In genomic region chr2:116319935-116320334, GRCh38 we compare ENCODE assay signal across 26 cellular contexts.
"Had no signal": no experiment of that assay in that cellular context is flagged by ENCODE, and none has a peak within 500 bp of the region (broad histone marks: within the 10 kb centered on the region; RNA-seq: fewer than 3 reads in every experiment).

No MANE protein-coding gene starts in this region.

- H3K4me1 Mint-ChIP-seq: activated naive CD8-positive, alpha-beta T cell treated with anti-CD3 and anti-CD28 coated beads for 36 hours; central memory CD8-positive, alpha-beta T cell; immature natural killer cell; stimulated activated effector memory CD8-positive, alpha-beta T cell treated with anti-CD3 and anti-CD28 coated beads, Interleukin-12 subunit alpha, Interleukin-12 subunit beta, amount 100 ng/mL, for 72 hours; stimulated activated naive CD8-positive, alpha-beta T cell treated with anti-CD3 and anti-CD28 coated beads, Interleukin-15, amount 100 ng/mL, for 72 hours; T-cell had no signal

- H3K4me3 Mint-ChIP-seq: activated naive CD8-positive, alpha-beta T cell treated with anti-CD3 and anti-CD28 coated beads for 36 hours; activated T-cell treated with anti-CD3 and anti-CD28 coated beads, Interleukin-2, amount 50 U/mL, for 24 hours; central memory CD8-positive, alpha-beta T cell; immature natural killer cell; natural killer cell treated with Interleukin-12 subunit alpha and Interleukin-12 subunit beta and Interleukin-15 and Interleukin-18, amount 100 ng/mL, for 72 hours; stimulated activated effector memory CD8-positive, alpha-beta T cell treated with anti-CD3 and anti-CD28 coated beads, Interleukin-12 subunit alpha, Interleukin-12 subunit beta, amount 100 ng/mL, for 72 hours; stimulated activated naive CD8-positive, alpha-beta T cell treated with anti-CD3 and anti-CD28 coated beads, Interleukin-15, amount 100 ng/mL, for 72 hours; T-cell; T-helper 2 cell treated with Interferon-gamma antibody and Interleukin-4, amounts not matched to agents 5 μg/mL and 100 μg/mL, for 36 hours had no signal

- DNase-seq: activated CD4-positive, alpha-beta T cell treated with anti-CD3 and anti-CD28 coated beads for 1 hour; activated CD4-positive, alpha-beta T cell treated with anti-CD3 and anti-CD28 coated beads, Interleukin-2, amount 50 U/mL, for 4 hours; activated CD8-positive, alpha-beta memory T cell treated with anti-CD3 and anti-CD28 coated beads for 24 hours; activated CD8-positive, alpha-beta memory T cell treated with anti-CD3 and anti-CD28 coated beads, Interleukin-2, amount 50 U/mL, for 4 hours; activated naive CD4-positive, alpha-beta T cell treated with Interleukin-2 at 50 U/mL for 16 hours; activated naive CD8-positive, alpha-beta T cell treated with anti-CD3 and anti-CD28 coated beads for 36 hours; activated T-cell treated with anti-CD3 and anti-CD28 coated beads, Interleukin-2, amount 50 U/mL, for 24 hours; colonic mucosa; dorsolateral prefrontal cortex; heart right ventricle; immature natural killer cell; kidney glomerular epithelial cell; left ventricle myocardium inferior; right lobe of liver; small intestine; stimulated activated CD4-positive, alpha-beta T cell treated with anti-CD3 and anti-CD28 coated beads, Interleukin-2, amount 100 ng/mL, for 24 hours; stimulated activated naive CD8-positive, alpha-beta T cell treated with anti-CD3 and anti-CD28 coated beads, Interleukin-15, amount 100 ng/mL, for 72 hours; T-cell; tibial artery; WERI-Rb-1 had no signal

- H3K27me3 ChIP-seq: breast epithelium, colonic mucosa, dorsolateral prefrontal cortex, heart right ventricle, right lobe of liver, tibial artery had no signal

- H3K27me3 Mint-ChIP-seq: activated naive CD8-positive, alpha-beta T cell treated with anti-CD3 and anti-CD28 coated beads for 36 hours; activated T-cell treated with anti-CD3 and anti-CD28 coated beads, Interleukin-2, amount 50 U/mL, for 24 hours; central memory CD8-positive, alpha-beta T cell; natural killer cell treated with Interleukin-12 subunit alpha and Interleukin-12 subunit beta and Interleukin-15 and Interleukin-18, amount 100 ng/mL, for 72 hours; stimulated activated naive CD8-positive, alpha-beta T cell treated with anti-CD3 and anti-CD28 coated beads, Interleukin-15, amount 100 ng/mL, for 72 hours; T-cell had no signal

- H3K9me3 ChIP-seq: breast epithelium, colonic mucosa, left ventricle myocardium inferior, right lobe of liver, tibial artery had no signal

- H3K27ac Mint-ChIP-seq: activated naive CD8-positive, alpha-beta T cell treated with anti-CD3 and anti-CD28 coated beads for 36 hours; activated T-cell treated with anti-CD3 and anti-CD28 coated beads, Interleukin-2, amount 50 U/mL, for 24 hours; immature natural killer cell; natural killer cell treated with Interleukin-12 subunit alpha and Interleukin-12 subunit beta and Interleukin-15 and Interleukin-18, amount 100 ng/mL, for 72 hours; stimulated activated effector memory CD8-positive, alpha-beta T cell treated with anti-CD3 and anti-CD28 coated beads, Interleukin-12 subunit alpha, Interleukin-12 subunit beta, amount 100 ng/mL, for 72 hours; stimulated activated naive CD8-positive, alpha-beta T cell treated with anti-CD3 and anti-CD28 coated beads, Interleukin-15, amount 100 ng/mL, for 72 hours; T-cell; T-helper 2 cell treated with Interferon-gamma antibody and Interleukin-4, amounts not matched to agents 5 μg/mL and 100 μg/mL, for 36 hours had no signal

- H3K4me3 ChIP-seq: breast epithelium, colonic mucosa, dorsolateral prefrontal cortex, heart right ventricle, left ventricle myocardium inferior, right lobe of liver, tibial artery had no signal

- H3K36me3 ChIP-seq: breast epithelium, colonic mucosa, heart right ventricle, left ventricle myocardium inferior, right lobe of liver, tibial artery, WERI-Rb-1 had no signal

- ATAC-seq: heart right ventricle; natural killer cell treated with Interleukin-12 subunit alpha and Interleukin-12 subunit beta and Interleukin-15 and Interleukin-18, amount 100 ng/mL, for 72 hours; right lobe of liver; stimulated activated effector memory CD8-positive, alpha-beta T cell treated with anti-CD3 and anti-CD28 coated beads, Interleukin-12 subunit alpha, Interleukin-12 subunit beta, amount 100 ng/mL, for 72 hours; stimulated activated naive CD8-positive, alpha-beta T cell treated with anti-CD3 and anti-CD28 coated beads, Interleukin-15, amount 100 ng/mL, for 72 hours; T-cell had no signal

- H3K4me1 ChIP-seq: breast epithelium, colonic mucosa, heart right ventricle, left ventricle myocardium inferior, right lobe of liver, tibial artery had no signal

- H3K36me3 Mint-ChIP-seq: activated naive CD8-positive, alpha-beta T cell treated with anti-CD3 and anti-CD28 coated beads for 36 hours; immature natural killer cell; stimulated activated effector memory CD8-positive, alpha-beta T cell treated with anti-CD3 and anti-CD28 coated beads, Interleukin-12 subunit alpha, Interleukin-12 subunit beta, amount 100 ng/mL, for 72 hours; T-cell had no signal

- H3K27ac ChIP-seq: breast epithelium, colonic mucosa, dorsolateral prefrontal cortex, epithelial cell of prostate, heart right ventricle, left ventricle myocardium inferior, right lobe of liver, tibial artery, WERI-Rb-1 had no signal
